In genomic region chr9:121495976-121496375, GRCh38 we compare ENCODE assay signal across 1 cellular context.
TF ChIP-seq lines count a peak whose summit lies in the region.

No MANE protein-coding gene starts in this region.

TF ChIP-seq in HEK293, 187 proteins besides CTCF, POLR2A, EP300 and RAD21 (continued from another document):
- TF ChIP-seq ZNF560 (tag by site-specific recombination; IDR thresholded peaks at IDR 0.05; ENCODE audit: borderline replicate concordance): no peak
- TF ChIP-seq SETDB1 (IDR thresholded peaks at IDR 0.05; ENCODE audit: insufficient read length, low read length): peak; percentile 19
- no peak for TF ChIP-seq ZEB2 (tag by site-specific recombination; IDR thresholded peaks at IDR 0.05)
